ENCODE assay signal across 14 cellular contexts in genomic region chr15:58535894-58536293, GRCh38.
"Had no signal": no experiment of that assay in that cellular context is flagged by ENCODE, and none has a peak within 500 bp of the region (broad histone marks: within the 10 kb centered on the region; RNA-seq: fewer than 3 reads in every experiment).

No MANE protein-coding gene starts in this region.

- H3K4me1 ChIP-seq: esophagus squamous epithelium had no signal

- H3K4me3 Mint-ChIP-seq: activated CD4-positive, alpha-beta memory T cell treated with anti-CD3 and anti-CD28 coated beads for 36 hours; immature natural killer cell; naive thymus-derived CD8-positive, alpha-beta T cell; stimulated activated memory B cell treated with anti-CD40 and anti-IgM and Interleukin-4, amounts not matched to agents 10 μg/mL and 1 μg/mL and 100 μg/mL, for 72 hours had no signal

- H3K9me3 ChIP-seq: esophagus squamous epithelium, transverse colon had no signal

- H3K9me3 Mint-ChIP-seq: activated CD4-positive, alpha-beta memory T cell treated with anti-CD3 and anti-CD28 coated beads for 36 hours; immature natural killer cell; stimulated activated memory B cell treated with anti-CD40 and anti-IgM and Interleukin-4, amounts not matched to agents 10 μg/mL and 1 μg/mL and 100 μg/mL, for 72 hours had no signal

- H3K27me3 ChIP-seq: cardiac muscle cell, esophagus squamous epithelium, transverse colon had no signal

- H3K27ac Mint-ChIP-seq: activated CD4-positive, alpha-beta memory T cell treated with anti-CD3 and anti-CD28 coated beads for 36 hours; stimulated activated memory B cell treated with anti-CD40 and anti-IgM and Interleukin-4, amounts not matched to agents 10 μg/mL and 1 μg/mL and 100 μg/mL, for 72 hours had no signal

- H3K36me3 ChIP-seq: cardiac muscle cell, esophagus squamous epithelium, transverse colon had no signal

- H3K27me3 Mint-ChIP-seq: activated CD4-positive, alpha-beta memory T cell treated with anti-CD3 and anti-CD28 coated beads for 36 hours; naive thymus-derived CD8-positive, alpha-beta T cell had no signal

- H3K36me3 Mint-ChIP-seq: activated CD4-positive, alpha-beta memory T cell treated with anti-CD3 and anti-CD28 coated beads for 36 hours; stimulated activated memory B cell treated with anti-CD40 and anti-IgM and Interleukin-4, amounts not matched to agents 10 μg/mL and 1 μg/mL and 100 μg/mL, for 72 hours had no signal

- H3K4me3 ChIP-seq: cardiac muscle cell, esophagus squamous epithelium, smooth muscle cell, transverse colon had no signal

- H3K4me1 Mint-ChIP-seq: immature natural killer cell; stimulated activated memory B cell treated with anti-CD40 and anti-IgM and Interleukin-4, amounts not matched to agents 10 μg/mL and 1 μg/mL and 100 μg/mL, for 72 hours had no signal

- DNase-seq: activated CD4-positive, alpha-beta memory T cell treated with anti-CD3 and anti-CD28 coated beads for 36 hours; activated T-cell treated with anti-CD3 and anti-CD28 coated beads, Interleukin-2, amount 50 U/mL, for 48 hours; esophagus squamous epithelium; foreskin fibroblast; immature natural killer cell; left cardiac atrium; naive thymus-derived CD8-positive, alpha-beta T cell; right cardiac atrium; T1000; transverse colon had no signal

- H3K27ac ChIP-seq: cardiac muscle cell, esophagus squamous epithelium, transverse colon, VCaP had no signal
